Comparison of ENCODE assay signal across 1 cellular context in genomic region chr2:74357627-74358026, GRCh38.
TF ChIP-seq lines count a peak whose summit lies in the region.

No MANE protein-coding gene starts in this region.

TF ChIP-seq in GM23338, 12 proteins besides CTCF, POLR2A, EP300 and RAD21 (continued from another document):
- TF ChIP-seq ZNF462 (CRISPR knock-in tag; IDR thresholded peaks at IDR 0.05) (no peak), REST (IDR thresholded peaks at IDR 0.05; ENCODE audit: unreplicated experiment) (no peak), ZNF114 (CRISPR knock-in tag; IDR thresholded peaks at IDR 0.05) (no peak), ETS1 (IDR thresholded peaks at IDR 0.05) (no peak), STAT1 (IDR thresholded peaks at IDR 0.05; ENCODE audit: unreplicated experiment) (no peak), ZNF331 (CRISPR knock-in tag; IDR thresholded peaks at IDR 0.05; ENCODE audit: low read depth) (no peak), JUNB (IDR thresholded peaks at IDR 0.05; ENCODE audit: unreplicated experiment) (no peak), EZH2phosphoT487 (IDR thresholded peaks at IDR 0.05; ENCODE audit: unreplicated experiment) (no peak), EZH2 (IDR thresholded peaks at IDR 0.05; ENCODE audit: low read depth, unreplicated experiment) (no peak)
